ENCODE assay signal across 13 cellular contexts in genomic region chr6:131231103-131231502, GRCh38.
"Had no signal": no experiment of that assay in that cellular context is flagged by ENCODE, and none has a peak within 500 bp of the region (broad histone marks: within the 10 kb centered on the region; RNA-seq: fewer than 3 reads in every experiment).

No MANE protein-coding gene starts in this region.

- H3K27ac ChIP-seq: prostate gland, right lobe of liver, VCaP had no signal

- H3K4me3 Mint-ChIP-seq: activated CD8-positive, alpha-beta T cell treated with anti-CD3 and anti-CD28 coated beads, Interleukin-2, amount 10 ng/mL, durations not matched to agents 7 days and 5 days; central memory CD8-positive, alpha-beta T cell; naive thymus-derived CD8-positive, alpha-beta T cell had no signal

- H3K9me3 ChIP-seq: prostate gland, right lobe of liver had no signal

- DNase-seq: activated CD4-positive, alpha-beta T cell treated with anti-CD3 and anti-CD28 coated beads for 4 hours; activated CD8-positive, alpha-beta T cell treated with anti-CD3 and anti-CD28 coated beads, Interleukin-2, amount 10 ng/mL, durations not matched to agents 7 days and 5 days; activated naive CD4-positive, alpha-beta T cell treated with Interleukin-2 at 50 U/mL for 16 hours; effector memory CD4-positive, alpha-beta T cell; naive thymus-derived CD8-positive, alpha-beta T cell; right lobe of liver; stimulated activated CD4-positive, alpha-beta T cell treated with anti-CD3 and anti-CD28 coated beads, Interleukin-2, amount 100 ng/mL, for 24 hours; stimulated activated naive CD4-positive, alpha-beta T cell; T-helper 1 cell had no signal

- H3K27me3 ChIP-seq: right lobe of liver had no signal

- H3K36me3 ChIP-seq: prostate gland, right lobe of liver had no signal

- ATAC-seq: activated CD8-positive, alpha-beta T cell treated with anti-CD3 and anti-CD28 coated beads, Interleukin-2, amount 10 ng/mL, durations not matched to agents 7 days and 5 days; naive thymus-derived CD8-positive, alpha-beta T cell; right lobe of liver had no signal

- H3K4me1 ChIP-seq: prostate gland, right lobe of liver had no signal

- H3K27me3 Mint-ChIP-seq: central memory CD8-positive, alpha-beta T cell; naive thymus-derived CD8-positive, alpha-beta T cell had no signal

- H3K4me3 ChIP-seq: lung, prostate gland, right lobe of liver had no signal

- H3K9me3 Mint-ChIP-seq: central memory CD8-positive, alpha-beta T cell had no signal

- H3K27ac Mint-ChIP-seq: activated CD8-positive, alpha-beta T cell treated with anti-CD3 and anti-CD28 coated beads, Interleukin-2, amount 10 ng/mL, durations not matched to agents 7 days and 5 days had no signal
